ENCODE assay signal across 9 cellular contexts in the genomic region with DNA sequence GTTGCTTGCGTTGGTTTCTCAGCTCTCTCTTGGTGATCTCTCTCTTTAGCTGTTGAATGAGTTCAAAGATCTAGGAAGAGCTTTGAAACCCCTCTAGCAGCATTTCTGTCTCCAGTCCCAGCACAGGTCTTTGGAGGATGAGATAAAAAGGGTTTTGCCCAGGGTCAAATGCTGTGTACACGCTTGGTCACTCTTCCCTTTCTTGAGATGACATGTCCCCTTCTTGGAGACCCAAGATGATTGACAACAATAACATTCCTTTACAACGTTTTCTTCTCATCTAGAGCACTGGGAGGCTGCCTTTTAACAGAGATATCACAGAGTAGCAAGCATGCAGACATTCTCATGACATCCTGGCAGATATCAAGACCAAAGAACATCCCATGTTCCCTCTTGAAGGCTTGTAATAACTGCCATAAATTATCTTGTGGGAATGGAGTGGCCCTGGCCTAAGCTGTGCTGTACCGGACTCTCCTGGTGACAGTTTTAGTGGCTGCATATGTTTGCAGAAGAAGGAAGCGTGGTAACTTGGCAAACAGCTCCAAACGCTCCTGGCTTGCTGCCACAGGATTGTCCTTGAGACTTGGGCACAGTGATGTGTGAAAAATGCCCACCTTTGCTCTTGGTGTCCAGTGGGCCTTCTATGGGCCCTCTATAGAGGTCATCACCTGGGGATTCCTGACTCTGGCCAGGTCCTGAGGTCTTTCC.
A peak's percentile ranks its signal among the peaks of the same experiment; 100 is the strongest.
DNase-seq lines count a peak whose midpoint lies in the region; ATAC-seq, FAIRE-seq and TF ChIP-seq lines count a peak whose summit lies in the region.
"Had no signal": no experiment of that assay in that cellular context is flagged by ENCODE, and none has a peak within 500 bp of the region (broad histone marks: within the 10 kb centered on the region; RNA-seq: fewer than 3 reads in every experiment).

No MANE protein-coding gene starts in this region.

- CTCF ChIA-PET in SK-N-SH (lab: Yijun Ruan, JAX) (interaction anchor here (0.8 to 1.0 kb wide), 2 partner anchors 21 to 153 kb away, joined by 3 to 4 read pairs; no protein-coding TSS in a partner anchor), endothelial cell of umbilical vein (lab: Charles Lee) (interaction anchor here (0.6 to 1.5 kb wide), 5 partner anchors 9 to 153 kb away, joined by 3 to 6 read pairs (median 3); no protein-coding TSS in a partner anchor)

- peaks cover 28% of the 10 kb centered on the region for H4K20me1 ChIP-seq in SK-N-SH (ENCODE audit: insufficient read depth)
- no peaks in the 10 kb centered on the region for H4K20me1 ChIP-seq in endothelial cell of umbilical vein (replicated peaks; ENCODE audit: control insufficient read depth, extremely low read depth, insufficient read depth, low read length)

- H3K9me1 ChIP-seq in endothelial cell of umbilical vein (replicated peaks; ENCODE audit: control insufficient read depth, extremely low read depth, insufficient read depth, low read length), result no peaks in the 10 kb centered on the region

- POLR2A ChIA-PET in SK-N-SH (lab: Yijun Ruan, JAX) (no interaction called here), endothelial cell of umbilical vein (lab: Charles Lee) (no interaction called here)

- H2AFZ ChIP-seq in SK-N-SH (ENCODE audit: low read depth) (no peak overlapping the region), endothelial cell of umbilical vein (ENCODE audit: low read depth, low read length) (no peak overlapping the region)

- H3K9ac ChIP-seq in SK-N-SH (no peak overlapping the region), endothelial cell of umbilical vein (replicated peaks; ENCODE audit: extremely low read depth, insufficient read depth, low read length) (no peak overlapping the region)

- DNase-seq in SK-N-SH (no peak), NCI-H2171 (lab: John Stamatoyannopoulos, UW) (peak; percentile 51), endothelial cell of umbilical vein (ENCODE audit: low read depth, low spot score) (peak; percentile 41), stomach (peak; percentile 67), NCI-H226 (no peak), HK-2 (ENCODE audit: unreplicated experiment) (no peak)
- DNase-seq: stimulated activated naive CD4-positive, alpha-beta T cell had no signal

- ATAC-seq in SK-N-SH treated with all-trans-retinoic acid at 6 μM for 48 hours, result peak; percentile 34; the same call in 1 of the 3 replicates
- ATAC-seq in GM19328 (IDR thresholded peaks at IDR 0.05; ENCODE audit: unreplicated experiment), result no peak

- no peaks in the 10 kb centered on the region for H3K9me2 ChIP-seq in SK-N-SH

- TF ChIP-seq EP300 in SK-N-SH (IDR thresholded peaks at IDR 0.05; ENCODE audit: borderline replicate concordance in 1 of 2, low read depth in 1 of 2, low read length in 1 of 2) (no peak), stomach (IDR thresholded peaks at IDR 0.05) (no peak)

- intact Hi-C loops in endothelial cell of umbilical vein (cut with micrococcal nuclease) (no loop called here), stomach (cut with DNase I; ENCODE audit: low total_unique reads) (no loop called here)

- no peaks in the 10 kb centered on the region for H3K27me3 ChIP-seq in SK-N-SH (ENCODE audit: insufficient read depth)
- H3K27me3 ChIP-seq in endothelial cell of umbilical vein (ENCODE audit: control insufficient read depth in 2 of 2, insufficient read depth in 2 of 2, low read length in 2 of 2), result no peaks in the 10 kb centered on the region
- H3K27me3 ChIP-seq in stomach, result no peaks in the 10 kb centered on the region

- TF ChIP-seq POLR2A in endothelial cell of umbilical vein (IDR thresholded peaks at IDR 0.05; ENCODE audit: low read depth, low read length), result no peak
- no peak for TF ChIP-seq POLR2A in stomach (IDR thresholded peaks at IDR 0.05)

- no peak for FAIRE-seq in endothelial cell of umbilical vein (lab: Jason Lieb, UNC)

- H3K79me2 ChIP-seq in SK-N-SH (ENCODE audit: insufficient read depth) (peaks cover 54% of the 10 kb centered on the region), endothelial cell of umbilical vein (ENCODE audit: control insufficient read depth, insufficient read depth, low read length) (no peaks in the 10 kb centered on the region)

- H3K4me3 ChIP-seq in SK-N-SH (ENCODE audit: low read depth in 2 of 2, low read length in 1 of 2) (no peak overlapping the region), endothelial cell of umbilical vein (replicated peaks in 1 of 3; ENCODE audit: insufficient read depth in 1 of 3, low read depth in 1 of 3, low read length in 3 of 3) (no peak overlapping the region), stomach (no peak overlapping the region)

- H3K4me2 ChIP-seq in SK-N-SH, result no peak overlapping the region
- no peak overlapping the region for H3K4me2 ChIP-seq in endothelial cell of umbilical vein (ENCODE audit: insufficient read depth, low read length)

- peaks cover 0 to 7% of the 10 kb centered on the region in 2 experiments for H3K36me3 ChIP-seq in SK-N-SH (replicated peaks in 1 of 2; ENCODE audit: control insufficient read depth in 1 of 2, insufficient read depth in 2 of 2, low read length in 1 of 2)
- no peaks in the 10 kb centered on the region for H3K36me3 ChIP-seq in endothelial cell of umbilical vein (ENCODE audit: control insufficient read depth in 2 of 2, extremely low read depth in 1 of 2, insufficient read depth in 2 of 2, low read length in 2 of 2)
- H3K36me3 ChIP-seq in stomach, result no peaks in the 10 kb centered on the region

- 76% methylated on average over 6 of the region's 6 CpGs for WGBS in SK-N-SH (ENCODE audit: low lambda C conversion rate)
- WGBS in stomach, 5 donors, result 30 to 49% (median 34%) methylated on average over 6 of the region's 6 CpGs

- BruUV-seq in endothelial cell of umbilical vein (replicated peaks; lab: Mats Ljungman, UMichigan), result no TSS peak

- no peaks in the 10 kb centered on the region for H3K9me3 ChIP-seq in SK-N-SH
- H3K9me3 ChIP-seq in endothelial cell of umbilical vein (replicated peaks; ENCODE audit: control insufficient read depth, insufficient read depth, low read length), result no peaks in the 10 kb centered on the region
- no peaks in the 10 kb centered on the region for H3K9me3 ChIP-seq in stomach

- TF ChIP-seq RAD21 in SK-N-SH (IDR thresholded peaks at IDR 0.05; ENCODE audit: low read length), result no peak

- H3F3A ChIP-seq in SK-N-SH (replicated peaks; ENCODE audit: insufficient read depth), result peaks cover 4% of the 10 kb centered on the region

- TF ChIP-seq CTCF in SK-N-SH (IDR thresholded peaks at IDR 0.05) (no peak), endothelial cell of umbilical vein (IDR thresholded peaks at IDR 0.05; ENCODE audit: extremely low read depth in 1 of 2, insufficient read depth in 1 of 2, low read depth in 1 of 2, low read length in 2 of 2) (no peak), stomach (IDR thresholded peaks at IDR 0.05) (no peak)

- dilution Hi-C loops in endothelial cell of umbilical vein (cut with MboI; ENCODE audit: extremely low pct_ligation_motif_present, low sequenced_read_pairs), result no loop called here

- H3K4me1 ChIP-seq in SK-N-SH (ENCODE audit: control insufficient read depth in 1 of 2, insufficient read depth in 2 of 2, low read depth in 1 of 2, low read length in 1 of 2), result peaks cover 2 to 18% of the 10 kb centered on the region in 2 experiments; a peak in 2 of 4 replicates
- H3K4me1 ChIP-seq in endothelial cell of umbilical vein (ENCODE audit: control insufficient read depth, extremely low read depth, insufficient read depth, low read length), result no peaks in the 10 kb centered on the region
- H3K4me1 ChIP-seq in stomach, result peaks cover 11 to 58% (median 23%) of the 10 kb centered on the region in 4 donors

- H3K27ac ChIP-seq in SK-N-SH (ENCODE audit: low read depth in 2 of 2, low read length in 1 of 2) (no peak overlapping the region), endothelial cell of umbilical vein (ENCODE audit: insufficient read depth, low read depth, low read length) (no peak overlapping the region), stomach (peak overlapping the region in 1 of 5 donors; percentile 20)

TF ChIP-seq in SK-N-SH treated with all-trans-retinoic acid at 6 μM for 48 hours, 23 proteins besides CTCF, POLR2A, EP300 and RAD21 (continues in another document):
- TF ChIP-seq ESRRG (CRISPR knock-in tag; IDR thresholded peaks at IDR 0.05), result no peak

TF ChIP-seq in SK-N-SH, 30 proteins besides CTCF, POLR2A, EP300 and RAD21 (continues in another document):
- TF ChIP-seq TAF1 (IDR thresholded peaks at IDR 0.05; ENCODE audit: borderline replicate concordance, low read depth, low read length) (no peak), RXRA (IDR thresholded peaks at IDR 0.05; ENCODE audit: borderline replicate concordance, low read depth) (no peak), RFX5 (IDR thresholded peaks at IDR 0.05; ENCODE audit: low read length) (no peak), EZH2phosphoT487 (IDR thresholded peaks at IDR 0.05; ENCODE audit: borderline replicate concordance, low read depth) (no peak)
- TF ChIP-seq, protein P1, sequence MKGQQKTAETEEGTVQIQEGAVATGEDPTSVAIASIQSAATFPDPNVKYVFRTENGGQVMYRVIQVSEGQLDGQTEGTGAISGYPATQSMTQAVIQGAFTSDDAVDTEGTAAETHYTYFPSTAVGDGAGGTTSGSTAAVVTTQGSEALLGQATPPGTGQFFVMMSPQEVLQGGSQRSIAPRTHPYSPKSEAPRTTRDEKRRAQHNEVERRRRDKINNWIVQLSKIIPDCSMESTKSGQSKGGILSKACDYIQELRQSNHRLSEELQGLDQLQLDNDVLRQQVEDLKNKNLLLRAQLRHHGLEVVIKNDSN (IDR thresholded peaks at IDR 0.05; ENCODE audit: borderline replicate concordance, low read depth), result no peak

TF ChIP-seq in endothelial cell of umbilical vein, 7 proteins besides CTCF, POLR2A, EP300 and RAD21:
- no peak for TF ChIP-seq EZH2 (IDR thresholded peaks at IDR 0.05; ENCODE audit: borderline replicate concordance, low read depth, low read length, severe bottlenecking)
- no peak for TF ChIP-seq JUN (IDR thresholded peaks at IDR 0.05; ENCODE audit: borderline replicate concordance, insufficient read depth, insufficient read length, low read depth)
- no peak for TF ChIP-seq GATA2 (IDR thresholded peaks at IDR 0.05; ENCODE audit: insufficient read depth, insufficient read length, low read depth, low read length)
- TF ChIP-seq, protein P2, sequence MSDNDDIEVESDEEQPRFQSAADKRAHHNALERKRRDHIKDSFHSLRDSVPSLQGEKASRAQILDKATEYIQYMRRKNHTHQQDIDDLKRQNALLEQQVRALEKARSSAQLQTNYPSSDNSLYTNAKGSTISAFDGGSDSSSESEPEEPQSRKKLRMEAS (IDR thresholded peaks at IDR 0.05; ENCODE audit: insufficient read depth, insufficient read length), result no peak
- no peak for TF ChIP-seq FOS (IDR thresholded peaks at IDR 0.05; ENCODE audit: borderline replicate concordance, insufficient read depth, low read length)
- TF ChIP-seq POLR2AphosphoS5 (IDR thresholded peaks at IDR 0.05; ENCODE audit: insufficient read depth, low read depth, low read length), result no peak
- no peak for TF ChIP-seq MYC (IDR thresholded peaks at IDR 0.05; ENCODE audit: low read depth, low read length)

Comparison
In these comparisons a context has a peak if more than half of its experiments do, and no peak if none do; other contexts are left out.
1. DNase-seq: peak in NCI-H2171 (single experiment), endothelial cell of umbilical vein (single experiment) and stomach (single experiment); none in SK-N-SH (single experiment), NCI-H226 (single experiment) and HK-2 (single experiment).